Comparison of ENCODE assay signal across 1 cellular context in the genomic region with DNA sequence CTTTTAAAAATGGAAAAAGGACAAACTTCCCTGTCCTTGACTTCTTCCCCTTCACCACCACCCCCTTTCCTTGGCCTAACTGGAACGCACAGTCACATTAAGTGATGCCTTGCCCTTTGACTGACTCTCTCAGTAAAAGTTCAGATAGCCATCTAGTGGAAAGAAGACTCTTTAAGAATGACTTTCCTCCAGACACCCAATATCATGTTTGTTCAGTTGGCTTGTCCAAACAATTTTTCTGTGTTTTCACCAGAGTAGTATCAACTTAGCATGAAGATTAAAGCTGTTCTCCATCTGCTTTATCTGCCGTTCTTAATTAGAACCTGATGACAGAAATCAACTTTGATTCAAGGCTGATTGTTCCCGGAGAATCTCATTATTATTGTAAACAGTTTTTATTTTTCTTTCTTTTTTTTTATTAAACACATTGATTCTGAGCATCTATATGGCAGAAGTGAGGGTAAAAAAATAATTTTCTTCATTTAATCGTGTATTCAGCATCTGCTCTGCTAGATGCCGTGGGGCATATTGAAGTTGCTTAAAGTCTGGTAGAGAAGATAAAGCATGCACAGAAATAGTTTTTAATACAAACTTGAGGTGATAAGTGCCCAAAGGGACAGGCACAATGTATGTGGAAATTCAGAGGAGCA.
TF ChIP-seq lines count a peak whose summit lies in the region.

No MANE protein-coding gene starts in this region.

TF ChIP-seq in K562, 482 proteins besides CTCF, POLR2A, EP300 and RAD21 (continued from another document and continues in another):
- TF ChIP-seq RREB1 (CRISPR knock-in tag; IDR thresholded peaks at IDR 0.05) (no peak), SMARCC2 (IDR thresholded peaks at IDR 0.05; ENCODE audit: low read depth) (peak; percentile 82; the same call in 1 of the 2 replicates), EHMT2 (IDR thresholded peaks at IDR 0.05) (no peak), BRD4 (IDR thresholded peaks at IDR 0.05) (no peak), TAF1 (IDR thresholded peaks at IDR 0.05; ENCODE audit: control insufficient read depth, extremely low read depth, insufficient read depth, low read length, severe bottlenecking) (no peak), RFX7 (CRISPR knock-in tag; IDR thresholded peaks at IDR 0.05) (no peak), ARID2 (IDR thresholded peaks at IDR 0.05) (no peak), NFATC3 (IDR thresholded peaks at IDR 0.05) (no peak), XRCC5 (IDR thresholded peaks at IDR 0.05; ENCODE audit: low read depth, low read length) (no peak), NR2F6 (CRISPR knock-in tag; IDR thresholded peaks at IDR 0.05) (no peak), ZNF280A (IDR thresholded peaks at IDR 0.05; ENCODE audit: low read depth, partially characterized antibody) (no peak), SRSF3 (IDR thresholded peaks at IDR 0.05; ENCODE audit: insufficient read depth, low read length) (no peak), MAFF (IDR thresholded peaks at IDR 0.05; ENCODE audit: low read length) (no peak; the same call in 1 of the 2 replicates), BDP1 (IDR thresholded peaks at IDR 0.05; ENCODE audit: insufficient read depth, insufficient read length) (no peak), SIRT6 (IDR thresholded peaks at IDR 0.05; ENCODE audit: low read depth, low read length) (no peak), LARP7 (IDR thresholded peaks at IDR 0.05) (no peak), NCOA4 (IDR thresholded peaks at IDR 0.05; ENCODE audit: partially characterized antibody) (no peak), SMC3 (conservative IDR thresholded peaks at IDR 0.05; ENCODE audit: insufficient read depth, low read depth, low read length) (no peak), CHD2 (IDR thresholded peaks at IDR 0.05; ENCODE audit: low read depth, low read length) (no peak), KAT7 (CRISPR knock-in tag; IDR thresholded peaks at IDR 0.05; ENCODE audit: borderline replicate concordance) (no peak), ETS2 (tag; IDR thresholded peaks at IDR 0.05; ENCODE audit: borderline replicate concordance, poor library complexity, severe bottlenecking) (no peak), MLX (CRISPR knock-in tag; conservative IDR thresholded peaks at IDR 0.05) (no peak), PRPF4 (IDR thresholded peaks at IDR 0.05; ENCODE audit: insufficient read depth, low read depth, low read length, poor library complexity, severe bottlenecking) (no peak), ZNF639 (CRISPR knock-in tag; conservative IDR thresholded peaks at IDR 0.05 in 1 of 2, IDR thresholded peaks at IDR 0.05 in 1 of 2) (no peak), HBP1 (CRISPR knock-in tag; IDR thresholded peaks at IDR 0.05) (no peak), ERF (CRISPR knock-in tag; IDR thresholded peaks at IDR 0.05) (no peak), JUN (IDR thresholded peaks at IDR 0.05; ENCODE audit: borderline replicate concordance, low read depth, low read length) (no peak), JUN (CRISPR knock-in tag; IDR thresholded peaks at IDR 0.05; ENCODE audit: borderline replicate concordance) (no peak), DACH1 (IDR thresholded peaks at IDR 0.05; ENCODE audit: partially characterized antibody) (peak; percentile 6), MCM7 (IDR thresholded peaks at IDR 0.05) (no peak), CEBPG (CRISPR knock-in tag; IDR thresholded peaks at IDR 0.05) (no peak), CEBPG (tag; conservative IDR thresholded peaks at IDR 0.05 in 1 of 2, IDR thresholded peaks at IDR 0.05 in 1 of 2) (no peak)
- TF ChIP-seq, protein P1, sequence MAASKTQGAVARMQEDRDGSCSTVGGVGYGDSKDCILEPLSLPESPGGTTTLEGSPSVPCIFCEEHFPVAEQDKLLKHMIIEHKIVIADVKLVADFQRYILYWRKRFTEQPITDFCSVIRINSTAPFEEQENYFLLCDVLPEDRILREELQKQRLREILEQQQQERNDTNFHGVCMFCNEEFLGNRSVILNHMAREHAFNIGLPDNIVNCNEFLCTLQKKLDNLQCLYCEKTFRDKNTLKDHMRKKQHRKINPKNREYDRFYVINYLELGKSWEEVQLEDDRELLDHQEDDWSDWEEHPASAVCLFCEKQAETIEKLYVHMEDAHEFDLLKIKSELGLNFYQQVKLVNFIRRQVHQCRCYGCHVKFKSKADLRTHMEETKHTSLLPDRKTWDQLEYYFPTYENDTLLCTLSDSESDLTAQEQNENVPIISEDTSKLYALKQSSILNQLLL (CRISPR knock-in tag; IDR thresholded peaks at IDR 0.05; ENCODE audit: borderline replicate concordance): no peak
- TF ChIP-seq, protein P2, sequence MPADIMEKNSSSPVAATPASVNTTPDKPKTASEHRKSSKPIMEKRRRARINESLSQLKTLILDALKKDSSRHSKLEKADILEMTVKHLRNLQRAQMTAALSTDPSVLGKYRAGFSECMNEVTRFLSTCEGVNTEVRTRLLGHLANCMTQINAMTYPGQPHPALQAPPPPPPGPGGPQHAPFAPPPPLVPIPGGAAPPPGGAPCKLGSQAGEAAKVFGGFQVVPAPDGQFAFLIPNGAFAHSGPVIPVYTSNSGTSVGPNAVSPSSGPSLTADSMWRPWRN (IDR thresholded peaks at IDR 0.05; ENCODE audit: low read depth): peak; percentile 86; the same call in 1 of the 2 replicates
- TF ChIP-seq, protein P3, sequence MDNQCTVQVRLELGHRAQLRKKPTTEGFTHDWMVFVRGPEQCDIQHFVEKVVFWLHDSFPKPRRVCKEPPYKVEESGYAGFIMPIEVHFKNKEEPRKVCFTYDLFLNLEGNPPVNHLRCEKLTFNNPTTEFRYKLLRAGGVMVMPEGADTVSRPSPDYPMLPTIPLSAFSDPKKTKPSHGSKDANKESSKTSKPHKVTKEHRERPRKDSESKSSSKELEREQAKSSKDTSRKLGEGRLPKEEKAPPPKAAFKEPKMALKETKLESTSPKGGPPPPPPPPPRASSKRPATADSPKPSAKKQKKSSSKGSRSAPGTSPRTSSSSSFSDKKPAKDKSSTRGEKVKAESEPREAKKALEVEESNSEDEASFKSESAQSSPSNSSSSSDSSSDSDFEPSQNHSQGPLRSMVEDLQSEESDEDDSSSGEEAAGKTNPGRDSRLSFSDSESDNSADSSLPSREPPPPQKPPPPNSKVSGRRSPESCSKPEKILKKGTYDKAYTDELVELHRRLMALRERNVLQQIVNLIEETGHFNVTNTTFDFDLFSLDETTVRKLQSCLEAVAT (IDR thresholded peaks at IDR 0.05): no peak
- TF ChIP-seq, protein P4, sequence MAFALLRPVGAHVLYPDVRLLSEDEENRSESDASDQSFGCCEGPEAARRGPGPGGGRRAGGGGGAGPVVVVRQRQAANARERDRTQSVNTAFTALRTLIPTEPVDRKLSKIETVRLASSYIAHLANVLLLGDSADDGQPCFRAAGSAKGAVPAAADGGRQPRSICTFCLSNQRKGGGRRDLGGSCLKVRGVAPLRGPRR (CRISPR knock-in tag; IDR thresholded peaks at IDR 0.05): no peak
- TF ChIP-seq, protein P5, sequence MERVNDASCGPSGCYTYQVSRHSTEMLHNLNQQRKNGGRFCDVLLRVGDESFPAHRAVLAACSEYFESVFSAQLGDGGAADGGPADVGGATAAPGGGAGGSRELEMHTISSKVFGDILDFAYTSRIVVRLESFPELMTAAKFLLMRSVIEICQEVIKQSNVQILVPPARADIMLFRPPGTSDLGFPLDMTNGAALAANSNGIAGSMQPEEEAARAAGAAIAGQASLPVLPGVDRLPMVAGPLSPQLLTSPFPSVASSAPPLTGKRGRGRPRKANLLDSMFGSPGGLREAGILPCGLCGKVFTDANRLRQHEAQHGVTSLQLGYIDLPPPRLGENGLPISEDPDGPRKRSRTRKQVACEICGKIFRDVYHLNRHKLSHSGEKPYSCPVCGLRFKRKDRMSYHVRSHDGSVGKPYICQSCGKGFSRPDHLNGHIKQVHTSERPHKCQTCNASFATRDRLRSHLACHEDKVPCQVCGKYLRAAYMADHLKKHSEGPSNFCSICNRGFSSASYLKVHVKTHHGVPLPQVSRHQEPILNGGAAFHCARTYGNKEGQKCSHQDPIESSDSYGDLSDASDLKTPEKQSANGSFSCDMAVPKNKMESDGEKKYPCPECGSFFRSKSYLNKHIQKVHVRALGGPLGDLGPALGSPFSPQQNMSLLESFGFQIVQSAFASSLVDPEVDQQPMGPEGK (CRISPR knock-in tag; IDR thresholded peaks at IDR 0.05; ENCODE audit: borderline replicate concordance): no peak
- TF ChIP-seq, protein P6, sequence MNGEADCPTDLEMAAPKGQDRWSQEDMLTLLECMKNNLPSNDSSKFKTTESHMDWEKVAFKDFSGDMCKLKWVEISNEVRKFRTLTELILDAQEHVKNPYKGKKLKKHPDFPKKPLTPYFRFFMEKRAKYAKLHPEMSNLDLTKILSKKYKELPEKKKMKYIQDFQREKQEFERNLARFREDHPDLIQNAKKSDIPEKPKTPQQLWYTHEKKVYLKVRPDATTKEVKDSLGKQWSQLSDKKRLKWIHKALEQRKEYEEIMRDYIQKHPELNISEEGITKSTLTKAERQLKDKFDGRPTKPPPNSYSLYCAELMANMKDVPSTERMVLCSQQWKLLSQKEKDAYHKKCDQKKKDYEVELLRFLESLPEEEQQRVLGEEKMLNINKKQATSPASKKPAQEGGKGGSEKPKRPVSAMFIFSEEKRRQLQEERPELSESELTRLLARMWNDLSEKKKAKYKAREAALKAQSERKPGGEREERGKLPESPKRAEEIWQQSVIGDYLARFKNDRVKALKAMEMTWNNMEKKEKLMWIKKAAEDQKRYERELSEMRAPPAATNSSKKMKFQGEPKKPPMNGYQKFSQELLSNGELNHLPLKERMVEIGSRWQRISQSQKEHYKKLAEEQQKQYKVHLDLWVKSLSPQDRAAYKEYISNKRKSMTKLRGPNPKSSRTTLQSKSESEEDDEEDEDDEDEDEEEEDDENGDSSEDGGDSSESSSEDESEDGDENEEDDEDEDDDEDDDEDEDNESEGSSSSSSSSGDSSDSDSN (IDR thresholded peaks at IDR 0.05; ENCODE audit: borderline replicate concordance in 1 of 2, low read depth in 2 of 2, low read length in 2 of 2): no peak
